19 cellular contexts compared by ENCODE assay signal in the genomic region with DNA sequence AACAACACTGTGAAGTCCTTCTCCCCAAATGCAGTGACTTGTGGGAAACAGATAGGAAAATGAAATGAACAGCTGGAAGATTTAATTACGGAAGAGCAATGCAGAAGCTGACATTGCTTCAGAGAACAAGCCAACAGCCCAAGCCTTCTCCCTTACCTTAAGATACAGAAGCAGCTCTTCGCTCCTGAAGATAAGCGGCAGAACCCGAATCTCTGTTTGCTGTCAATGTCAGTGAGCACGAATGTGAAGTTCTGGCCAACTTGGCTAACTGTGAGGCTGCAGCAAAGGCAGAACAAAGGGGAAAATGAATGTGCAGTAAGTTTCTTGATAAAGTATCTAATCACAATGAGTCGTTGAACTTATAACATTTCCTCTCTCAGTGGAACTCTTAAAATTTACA.
DNase-seq lines count a peak whose midpoint lies in the region; ATAC-seq, FAIRE-seq and TF ChIP-seq lines count a peak whose summit lies in the region.
"Had no signal": no experiment of that assay in that cellular context is flagged by ENCODE, and none has a peak within 500 bp of the region (broad histone marks: within the 10 kb centered on the region; RNA-seq: fewer than 3 reads in every experiment).

No MANE protein-coding gene starts in this region.

- FAIRE-seq in HepG2 (lab: Jason Lieb, UNC): no peak
- FAIRE-seq: A204.1, GM12878, GM18507 had no signal

- 28% methylated on average over 6 of the region's 6 CpGs for WGBS in liver
- 98% methylated on average over 6 of the region's 6 CpGs for WGBS in HepG2 (ENCODE audit: low lambda C conversion rate)
- WGBS in heart left ventricle, 4 donors: 32 to 49% (median 39%) methylated on average over 6 of the region's 6 CpGs
- 62% methylated on average over 3 of the region's 6 CpGs for WGBS in mesenchymal stem cell

- no peak overlapping the region for H2BK12ac ChIP-seq in mesenchymal stem cell (ENCODE audit: low read length in 2 of 2)

- CTCF ChIA-PET in HepG2 (lab: Yijun Ruan, JAX; ENCODE audit: low intra/inter-chr PET ratio, low total read pairs): no interaction called here

- no peak overlapping the region for H2AFZ ChIP-seq in HepG2 (ENCODE audit: low read length)
- H2AFZ ChIP-seq in mesenchymal stem cell (ENCODE audit: low read depth, low read length): no peak overlapping the region

- no peak for TF ChIP-seq CTCF in liver (IDR thresholded peaks at IDR 0.05; ENCODE audit: low read depth, low read length, missing input control)
- no peak for TF ChIP-seq CTCF in HepG2 (CRISPR knock-in tag; IDR thresholded peaks at IDR 0.05)
- TF ChIP-seq CTCF in heart left ventricle (IDR thresholded peaks at IDR 0.05): no peak
- TF ChIP-seq CTCF in uterus (IDR thresholded peaks at IDR 0.05): no peak
- no peak for TF ChIP-seq CTCF in lower lobe of right lung (IDR thresholded peaks at IDR 0.05)

- H2BK5ac ChIP-seq in mesenchymal stem cell (ENCODE audit: low read depth, low read length, poor library complexity, severe bottlenecking): no peak overlapping the region

- no peaks in the 10 kb centered on the region for H3K79me2 ChIP-seq in HepG2 (ENCODE audit: insufficient read depth, low read length)

- no peak overlapping the region for H3K4ac ChIP-seq in mesenchymal stem cell (ENCODE audit: low read depth in 1 of 2, low read length in 2 of 2)

- no peak overlapping the region for H4K91ac ChIP-seq in mesenchymal stem cell (ENCODE audit: low read length)

- no peak overlapping the region for H3K23ac ChIP-seq in mesenchymal stem cell (ENCODE audit: low read length in 2 of 2)

- no peaks in the 10 kb centered on the region for H3K27me3 ChIP-seq in liver (ENCODE audit: control insufficient read depth in 4 of 4, insufficient read depth in 4 of 4, low read length in 3 of 4)
- H3K27me3 ChIP-seq in HepG2 (ENCODE audit: control insufficient read depth in 1 of 2, insufficient read depth in 2 of 2, low read length in 2 of 2): no peaks in the 10 kb centered on the region
- no peaks in the 10 kb centered on the region for H3K27me3 ChIP-seq in heart left ventricle
- no peaks in the 10 kb centered on the region for H3K27me3 ChIP-seq in mesenchymal stem cell (ENCODE audit: control insufficient read depth in 1 of 2, insufficient read depth in 1 of 2, low read length in 2 of 2)
- no peaks in the 10 kb centered on the region for H3K27me3 ChIP-seq in uterus
- no peaks in the 10 kb centered on the region for H3K27me3 ChIP-seq in lower lobe of right lung (ENCODE audit: low read depth)
- H3K27me3 ChIP-seq: BLaER1 treated with 17β-estradiol and CSF1 and Interleukin-3, amounts not matched to agents 10 nM and 100 nM had no signal

- no peak overlapping the region for H2BK15ac ChIP-seq in mesenchymal stem cell (ENCODE audit: low read depth, poor library complexity, severe bottlenecking)

- H3K79me1 ChIP-seq in mesenchymal stem cell (replicated peaks; ENCODE audit: low read length, poor library complexity, severe bottlenecking): no peaks in the 10 kb centered on the region

- in situ Hi-C loops in HepG2 (cut with HindIII; ENCODE audit: extremely low pct_ligation_motif_present, low pct_unique_long_range_greater_than_20kb): no loop called here

- intact Hi-C loops in HepG2 (cut with micrococcal nuclease; ENCODE audit: unreplicated experiment) (no loop called here), heart left ventricle (cut with DNase I) (loop anchor here in 1 of 10 donors (10.0 kb wide), 1 partner anchor 77 kb away; no protein-coding TSS in a partner anchor), uterus (cut with DNase I; ENCODE audit: low total_unique reads) (no loop called here), lower lobe of right lung (cut with DNase I) (no loop called here)

- H3K36me3 ChIP-seq in liver (ENCODE audit: control insufficient read depth in 4 of 4, insufficient read depth in 3 of 4, low read depth in 1 of 4, low read length in 3 of 4): no peaks in the 10 kb centered on the region
- peaks cover 8 to 31% of the 10 kb centered on the region in 2 experiments; a peak in 4 of 5 replicates for H3K36me3 ChIP-seq in HepG2 (replicated peaks in 1 of 2; ENCODE audit: control insufficient read depth in 1 of 2, insufficient read depth in 2 of 2, low read length in 2 of 2)
- peaks cover 0 to 12% (median 0%) of the 10 kb centered on the region in 9 donors for H3K36me3 ChIP-seq in heart left ventricle
- H3K36me3 ChIP-seq in mesenchymal stem cell (ENCODE audit: control insufficient read depth in 1 of 2, insufficient read depth in 2 of 2, low read depth in 1 of 2, low read length in 2 of 2): peaks cover 3 to 22% of the 10 kb centered on the region in 2 experiments
- H3K36me3 ChIP-seq in uterus: no peaks in the 10 kb centered on the region
- peaks cover 5% of the 10 kb centered on the region for H3K36me3 ChIP-seq in lower lobe of right lung

- no peak overlapping the region for H2AK5ac ChIP-seq in mesenchymal stem cell (ENCODE audit: low read length, severe bottlenecking)

- DNase-seq in HepG2 (ENCODE audit: low spot score): no peak
- DNase-seq in heart left ventricle: peak in 1 of 5 donors; percentile 11
- peak; percentile 20 for DNase-seq in mesenchymal stem cell
- peak; percentile 40 to 43 for DNase-seq in uterus
- no peak for DNase-seq in lower lobe of right lung
- DNase-seq in NCI-H524 (lab: John Stamatoyannopoulos, UW): no peak
- DNase-seq in stimulated activated naive CD8-positive, alpha-beta T cell treated with anti-CD3 and anti-CD28 coated beads, Interleukin-15, Interleukin-2, amounts not matched to agents 100 U/mL and 50 U/mL, for 24 hours: no peak
- DNase-seq: CD8-positive, alpha-beta memory T cell; DND-41; GDM1; NCI-H1092 treated with DMSO at 0.1 percent for 48 hours; NCI-H2081 treated with DMSO at 0.1 percent for 48 hours; NCI-H510A treated with DMSO at 0.1 percent for 48 hours had no signal

- H3K4me1 ChIP-seq in liver (ENCODE audit: control insufficient read depth in 4 of 4, insufficient read depth in 4 of 4, low read length in 3 of 4) (peaks cover 6 to 32% (median 24%) of the 10 kb centered on the region in 4 donors), HepG2 (ENCODE audit: insufficient read depth, low read length) (peaks cover 18% of the 10 kb centered on the region), heart left ventricle (peaks cover 0 to 44% (median 6%) of the 10 kb centered on the region in 12 donors), mesenchymal stem cell (ENCODE audit: control insufficient read depth, insufficient read depth, low read depth, low read length) (peaks cover 8% of the 10 kb centered on the region), uterus (peaks cover 0 to 4% of the 10 kb centered on the region in 2 donors), lower lobe of right lung (peaks cover 5% of the 10 kb centered on the region)

- no peak overlapping the region for H3K27ac ChIP-seq in liver (ENCODE audit: low read depth in 1 of 2, low read length in 2 of 2)
- no peak overlapping the region for H3K27ac ChIP-seq in HepG2 (ENCODE audit: extremely low read length, insufficient read depth, low read length)
- H3K27ac ChIP-seq in heart left ventricle: no peak overlapping the region
- no peak overlapping the region for H3K27ac ChIP-seq in mesenchymal stem cell (ENCODE audit: low read length, poor library complexity, severe bottlenecking)
- H3K27ac ChIP-seq in uterus: no peak overlapping the region
- H3K27ac ChIP-seq in lower lobe of right lung: no peak overlapping the region
- H3K27ac ChIP-seq: BLaER1 treated with 17β-estradiol and CSF1 and Interleukin-3, amounts not matched to agents 10 nM and 100 nM had no signal

- no peak overlapping the region for H3K14ac ChIP-seq in mesenchymal stem cell (ENCODE audit: low read length in 2 of 2)

- H4K8ac ChIP-seq in mesenchymal stem cell (ENCODE audit: low read length): no peak overlapping the region

- no peak for TF ChIP-seq POLR2A in HepG2 (IDR thresholded peaks at IDR 0.05; ENCODE audit: insufficient read depth in 1 of 2, low read depth in 2 of 2, low read length in 2 of 2)
- no peak for TF ChIP-seq POLR2A in heart left ventricle (IDR thresholded peaks at IDR 0.05)
- TF ChIP-seq POLR2A in uterus (IDR thresholded peaks at IDR 0.05): no peak

- H3K4me2 ChIP-seq in HepG2 (ENCODE audit: low read depth, low read length) (no peak overlapping the region), mesenchymal stem cell (ENCODE audit: low read length, poor library complexity, severe bottlenecking) (no peak overlapping the region)
- H3K4me2 ChIP-seq: BLaER1 treated with 17β-estradiol and CSF1 and Interleukin-3, amounts not matched to agents 10 nM and 100 nM had no signal

- H3K9ac ChIP-seq in liver (ENCODE audit: low read depth in 1 of 2, low read length in 2 of 2): no peak overlapping the region
- no peak overlapping the region for H3K9ac ChIP-seq in HepG2 (ENCODE audit: insufficient read depth, low read depth, low read length)
- H3K9ac ChIP-seq in mesenchymal stem cell (ENCODE audit: low read length): no peak overlapping the region
- H3K9ac ChIP-seq: BLaER1 treated with 17β-estradiol and CSF1 and Interleukin-3, amounts not matched to agents 10 nM and 100 nM had no signal

- H4K20me1 ChIP-seq in HepG2 (ENCODE audit: insufficient read depth, low read length): no peaks in the 10 kb centered on the region

- peak overlapping the region in 1 of 3 donors; percentile 14 for H3K4me3 ChIP-seq in liver (ENCODE audit: low read depth in 1 of 3, low read length in 3 of 3)
- no peak overlapping the region for H3K4me3 ChIP-seq in HepG2 (replicated peaks in 1 of 3; ENCODE audit: insufficient read depth in 1 of 3, low read depth in 2 of 3, low read length in 3 of 3)
- no peak overlapping the region for H3K4me3 ChIP-seq in heart left ventricle
- H3K4me3 ChIP-seq in mesenchymal stem cell (ENCODE audit: insufficient read depth in 1 of 2, low read depth in 1 of 2, low read length in 2 of 2): no peak overlapping the region
- H3K4me3 ChIP-seq in uterus: no peak overlapping the region
- no peak overlapping the region for H3K4me3 ChIP-seq in lower lobe of right lung
- H3K4me3 ChIP-seq: BLaER1 treated with 17β-estradiol and CSF1 and Interleukin-3, amounts not matched to agents 10 nM and 100 nM; GM12878 had no signal

- POLR2A ChIA-PET in HepG2 (lab: Yijun Ruan, JAX): no interaction called here

- no TSS peak for BruUV-seq in HepG2 (replicated peaks; lab: Mats Ljungman, UMichigan)

- no peak overlapping the region for H2BK120ac ChIP-seq in mesenchymal stem cell (ENCODE audit: low read depth, low read length)

- TF ChIP-seq EP300 in HepG2 (IDR thresholded peaks at IDR 0.05; ENCODE audit: low read depth in 2 of 2, low read length in 2 of 2) (no peak), HepG2 (CRISPR knock-in tag; IDR thresholded peaks at IDR 0.05; ENCODE audit: borderline replicate concordance) (no peak)

- H3K9me3 ChIP-seq in liver (ENCODE audit: control insufficient read depth in 4 of 4, low read length in 3 of 4) (no peaks in the 10 kb centered on the region), HepG2 (ENCODE audit: low read length) (no peaks in the 10 kb centered on the region), heart left ventricle (no peaks in the 10 kb centered on the region), mesenchymal stem cell (ENCODE audit: control insufficient read depth, low read length) (no peaks in the 10 kb centered on the region), uterus (no peaks in the 10 kb centered on the region), lower lobe of right lung (no peaks in the 10 kb centered on the region)
- H3K9me3 ChIP-seq: BLaER1 treated with 17β-estradiol and CSF1 and Interleukin-3, amounts not matched to agents 10 nM and 100 nM had no signal

- H3K18ac ChIP-seq in mesenchymal stem cell (ENCODE audit: low read depth in 1 of 2, low read length in 2 of 2): no peak overlapping the region

- ATAC-seq in HepG2: no peak
- ATAC-seq in heart left ventricle: peak; percentile 26 to 46 (median 35)
- no peak for ATAC-seq in lower lobe of right lung
- no peak for ATAC-seq in stimulated activated naive CD8-positive, alpha-beta T cell treated with anti-CD3 and anti-CD28 coated beads, Interleukin-15, Interleukin-2, amounts not matched to agents 100 U/mL and 50 U/mL, for 24 hours
- ATAC-seq: Panc1 had no signal

- TF ChIP-seq RAD21 in liver (IDR thresholded peaks at IDR 0.05) (no peak), HepG2 (CRISPR knock-in tag; IDR thresholded peaks at IDR 0.05) (no peak)

Comparison
In these comparisons a context has a peak if more than half of its experiments do, and no peak if none do; other contexts are left out.
1. ATAC-seq: peak in heart left ventricle (4 of 4); none in HepG2 (single experiment), lower lobe of right lung (0 of 2) and stimulated activated naive CD8-positive, alpha-beta T cell treated with anti-CD3 and anti-CD28 coated beads, Interleukin-15, Interleukin-2, amounts not matched to agents 100 U/mL and 50 U/mL, for 24 hours (single experiment).
2. DNase-seq: peak in mesenchymal stem cell (single experiment) and uterus (2 of 2); none in HepG2 (single experiment), lower lobe of right lung (single experiment), NCI-H524 (0 of 2) and stimulated activated naive CD8-positive, alpha-beta T cell treated with anti-CD3 and anti-CD28 coated beads, Interleukin-15, Interleukin-2, amounts not matched to agents 100 U/mL and 50 U/mL, for 24 hours (single experiment).